ENCODE assay signal across 24 cellular contexts in the genomic region with DNA sequence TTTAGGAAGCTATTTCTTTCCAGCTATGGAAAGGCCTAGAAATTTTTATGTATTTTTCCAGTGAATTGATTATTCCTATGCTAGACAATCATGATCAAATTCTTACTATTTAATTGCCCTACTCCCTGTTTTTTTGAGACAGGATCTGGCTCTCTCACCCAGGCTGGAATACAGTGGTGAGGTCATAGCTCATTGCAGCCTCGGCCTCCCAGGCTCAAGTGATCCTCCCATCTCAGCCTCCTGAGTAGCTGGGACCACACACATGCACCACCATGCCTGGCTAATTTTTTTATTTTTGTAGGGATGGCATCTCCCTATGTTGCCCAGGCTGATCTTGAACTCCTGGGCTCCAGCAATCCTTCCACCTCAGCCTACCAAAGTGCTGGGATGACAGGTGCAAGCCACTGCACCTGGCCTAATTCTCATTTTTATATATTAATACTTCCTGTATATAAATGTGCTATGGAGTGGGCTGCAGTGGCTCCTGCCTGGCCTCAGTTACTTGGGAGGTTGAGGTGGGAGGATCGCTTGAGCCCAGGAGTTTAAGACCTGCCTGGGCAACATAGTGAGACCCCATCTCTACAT.
"Had no signal": no experiment of that assay in that cellular context is flagged by ENCODE, and none has a peak within 500 bp of the region (broad histone marks: within the 10 kb centered on the region; RNA-seq: fewer than 3 reads in every experiment).

No MANE protein-coding gene starts in this region.

- DNase-seq: islet precursor cell; left ventricle myocardium inferior; midbrain; mucosa of descending colon; naive thymus-derived CD4-positive, alpha-beta T cell; ovary; stimulated activated CD4-positive, alpha-beta T cell treated with anti-CD3 and anti-CD28 coated beads, Interleukin-12 subunit alpha, Interleukin-12 subunit beta, amount 100 ng/mL, for 4 hours; stimulated activated CD4-positive, alpha-beta T cell treated with anti-CD3 and anti-CD28 coated beads, Interleukin-15, amount 100 ng/mL, for 24 hours; stimulated activated CD4-positive, alpha-beta T cell treated with anti-CD3 and anti-CD28 coated beads, Interleukin-2, amount 100 ng/mL, for 24 hours; stimulated activated CD4-positive, alpha-beta T cell treated with anti-CD3 and anti-CD28 coated beads, Interleukin-4, amount 100 ng/mL, for 1 hour; stimulated activated naive B cell treated with anti-CD40 and anti-IgM and Interleukin-4, amounts not matched to agents 10 μg/mL and 1 μg/mL and 100 μg/mL, for 72 hours; stimulated activated naive CD8-positive, alpha-beta T cell treated with anti-CD3 and anti-CD28 coated beads, Interleukin-15, Interleukin-2, amounts not matched to agents 100 U/mL and 50 U/mL, for 24 hours; stomach; testis; thyroid gland; transverse colon; upper lobe of left lung had no signal

- H3K4me3 ChIP-seq: left ventricle myocardium inferior, lung, mucosa of descending colon, ovary, right atrium auricular region, skin epidermis, stomach, testis, thyroid gland, transverse colon, upper lobe of left lung had no signal

- FAIRE-seq: urothelium cell line had no signal

- H3K36me3 Mint-ChIP-seq: naive thymus-derived CD4-positive, alpha-beta T cell; natural killer cell treated with Interleukin-12 subunit alpha and Interleukin-12 subunit beta and Interleukin-15 and Interleukin-18, amount 100 ng/mL, for 72 hours had no signal

- H3K36me3 ChIP-seq: left ventricle myocardium inferior, ovary, right atrium auricular region, stomach, thyroid gland, transverse colon, upper lobe of left lung had no signal

- ATAC-seq: mucosa of descending colon; naive thymus-derived CD4-positive, alpha-beta T cell; natural killer cell treated with Interleukin-12 subunit alpha and Interleukin-12 subunit beta and Interleukin-15 and Interleukin-18, amount 100 ng/mL, for 72 hours; sciatic nerve; stimulated activated naive B cell treated with anti-CD40 and anti-IgM and Interleukin-4, amounts not matched to agents 10 μg/mL and 1 μg/mL and 100 μg/mL, for 72 hours; stimulated activated naive CD8-positive, alpha-beta T cell treated with anti-CD3 and anti-CD28 coated beads, Interleukin-15, Interleukin-2, amounts not matched to agents 100 U/mL and 50 U/mL, for 24 hours had no signal

- H3K4me3 Mint-ChIP-seq: naive thymus-derived CD4-positive, alpha-beta T cell; natural killer cell treated with Interleukin-12 subunit alpha and Interleukin-12 subunit beta and Interleukin-15 and Interleukin-18, amount 100 ng/mL, for 72 hours; stimulated activated naive B cell treated with anti-CD40 and anti-IgM and Interleukin-4, amounts not matched to agents 10 μg/mL and 1 μg/mL and 100 μg/mL, for 72 hours had no signal

- H3K27me3 ChIP-seq: ovary, right atrium auricular region, stomach, testis, thyroid gland, transverse colon, upper lobe of left lung had no signal

- H3K27me3 Mint-ChIP-seq: naive thymus-derived CD4-positive, alpha-beta T cell; natural killer cell treated with Interleukin-12 subunit alpha and Interleukin-12 subunit beta and Interleukin-15 and Interleukin-18, amount 100 ng/mL, for 72 hours; progenitor cell of endocrine pancreas; stimulated activated naive B cell treated with anti-CD40 and anti-IgM and Interleukin-4, amounts not matched to agents 10 μg/mL and 1 μg/mL and 100 μg/mL, for 72 hours had no signal

- H3K9me3 ChIP-seq: left ventricle myocardium inferior, mucosa of descending colon, ovary, right atrium auricular region, stomach, testis, thyroid gland, transverse colon, upper lobe of left lung had no signal

- H3K27ac Mint-ChIP-seq: natural killer cell treated with Interleukin-12 subunit alpha and Interleukin-12 subunit beta and Interleukin-15 and Interleukin-18, amount 100 ng/mL, for 72 hours; progenitor cell of endocrine pancreas; stimulated activated naive B cell treated with anti-CD40 and anti-IgM and Interleukin-4, amounts not matched to agents 10 μg/mL and 1 μg/mL and 100 μg/mL, for 72 hours had no signal

- H3K4me1 ChIP-seq: testis, thyroid gland had no signal

- H3K27ac ChIP-seq: left ventricle myocardium inferior, ovary, right atrium auricular region, skin epidermis, stomach, testis, thyroid gland, transverse colon, upper lobe of left lung had no signal

- H3K9me3 Mint-ChIP-seq: naive thymus-derived CD4-positive, alpha-beta T cell; natural killer cell treated with Interleukin-12 subunit alpha and Interleukin-12 subunit beta and Interleukin-15 and Interleukin-18, amount 100 ng/mL, for 72 hours; stimulated activated naive B cell treated with anti-CD40 and anti-IgM and Interleukin-4, amounts not matched to agents 10 μg/mL and 1 μg/mL and 100 μg/mL, for 72 hours had no signal
